Comparison of ENCODE assay signal across 1 cellular context in the genomic region with DNA sequence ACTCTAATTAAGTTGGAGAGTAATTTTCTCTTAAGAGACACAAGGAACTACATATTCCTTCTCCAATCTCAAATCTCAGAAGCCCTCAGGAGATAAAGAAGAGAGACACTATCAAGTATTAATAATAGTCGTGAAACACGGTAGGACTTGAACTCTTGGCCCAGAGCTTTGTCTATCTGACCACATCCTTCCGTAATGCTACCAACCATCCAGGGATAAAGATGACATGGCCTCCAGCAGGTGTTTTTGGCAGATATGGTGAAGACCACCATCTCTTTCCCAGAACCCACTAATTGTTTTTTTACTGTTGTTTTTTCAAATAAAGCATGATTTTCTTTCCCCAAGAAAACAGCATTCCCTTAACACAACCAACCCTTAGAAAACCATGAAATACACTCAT.
TF ChIP-seq lines count a peak whose summit lies in the region.

No MANE protein-coding gene starts in this region.

TF ChIP-seq in SK-N-SH treated with all-trans-retinoic acid at 6 μM for 48 hours, 23 proteins besides CTCF, POLR2A, EP300 and RAD21 (continued from another document):
- no peak for TF ChIP-seq ZFP3 (CRISPR knock-in tag; IDR thresholded peaks at IDR 0.05)
- TF ChIP-seq, protein P1, sequence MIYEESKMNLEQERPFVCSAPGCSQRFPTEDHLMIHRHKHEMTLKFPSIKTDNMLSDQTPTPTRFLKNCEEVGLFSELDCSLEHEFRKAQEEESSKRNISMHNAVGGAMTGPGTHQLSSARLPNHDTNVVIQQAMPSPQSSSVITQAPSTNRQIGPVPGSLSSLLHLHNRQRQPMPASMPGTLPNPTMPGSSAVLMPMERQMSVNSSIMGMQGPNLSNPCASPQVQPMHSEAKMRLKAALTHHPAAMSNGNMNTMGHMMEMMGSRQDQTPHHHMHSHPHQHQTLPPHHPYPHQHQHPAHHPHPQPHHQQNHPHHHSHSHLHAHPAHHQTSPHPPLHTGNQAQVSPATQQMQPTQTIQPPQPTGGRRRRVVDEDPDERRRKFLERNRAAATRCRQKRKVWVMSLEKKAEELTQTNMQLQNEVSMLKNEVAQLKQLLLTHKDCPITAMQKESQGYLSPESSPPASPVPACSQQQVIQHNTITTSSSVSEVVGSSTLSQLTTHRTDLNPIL (CRISPR knock-in tag; IDR thresholded peaks at IDR 0.05; ENCODE audit: low read depth): no peak
